8 cellular contexts compared by ENCODE assay signal in genomic region chr14:104689620-104690265, GRCh38. TPM values are rescaled to one million over a fixed set of nuclear protein-coding genes. Genes with fewer than 3 reads are reported as not detected.
DNase-seq lines count a peak whose midpoint lies in the region; ATAC-seq lines count a peak whose summit lies in the region.

No MANE protein-coding gene starts in this region.

- H3K27me3 Mint-ChIP-seq in activated T-cell treated with anti-CD3 and anti-CD28 coated beads, Interleukin-2, amount 50 U/mL, for 4 hours (ENCODE audit: low read depth), result no peaks in the 10 kb centered on the region

- peak overlapping the region; percentile 65 to 97 (median 96) for H3K4me3 ChIP-seq in skin epidermis

- peak; percentile 39 to 47 for ATAC-seq in activated T-cell treated with anti-CD3 and anti-CD28 coated beads, Interleukin-2, amount 50 U/mL, for 4 hours
- ATAC-seq in left ventricle myocardium superior (peak; percentile 13), GM21526 (IDR thresholded peaks at IDR 0.05; ENCODE audit: low FRiP score, unreplicated experiment) (no peak), HG03565 (IDR thresholded peaks at IDR 0.05; ENCODE audit: unreplicated experiment) (no peak)

- no peaks in the 10 kb centered on the region for H3K9me3 Mint-ChIP-seq in activated T-cell treated with anti-CD3 and anti-CD28 coated beads, Interleukin-2, amount 50 U/mL, for 4 hours

- H3K36me3 Mint-ChIP-seq in activated T-cell treated with anti-CD3 and anti-CD28 coated beads, Interleukin-2, amount 50 U/mL, for 4 hours (ENCODE audit: insufficient read depth), result no peaks in the 10 kb centered on the region

- intact Hi-C loops in left ventricle myocardium superior (cut with micrococcal nuclease), result no loop called here

- H3K4me1 Mint-ChIP-seq in activated T-cell treated with anti-CD3 and anti-CD28 coated beads, Interleukin-2, amount 50 U/mL, for 4 hours (ENCODE audit: low read depth), result peaks cover 47% of the 10 kb centered on the region

- peak; percentile 28 for DNase-seq in stimulated activated CD4-positive, alpha-beta T cell treated with anti-CD3 and anti-CD28 coated beads, Interleukin-4, amount 100 ng/mL, for 1 hour
- DNase-seq in stimulated activated CD4-positive, alpha-beta T cell treated with anti-CD3 and anti-CD28 coated beads, Interleukin-2, amount 100 ng/mL, for 48 hours, result no peak
- DNase-seq in activated T-cell treated with anti-CD3 and anti-CD28 coated beads, Interleukin-2, amount 50 U/mL, for 4 hours, result no peak
- DNase-seq in left ventricle myocardium superior (peak; percentile 46), epidermal melanocyte (ENCODE audit: insufficient read length, low spot score) (no peak)

- H3K27ac ChIP-seq in skin epidermis, result peak overlapping the region; percentile 20 to 95 (median 86)

- H3K4me3 Mint-ChIP-seq in activated T-cell treated with anti-CD3 and anti-CD28 coated beads, Interleukin-2, amount 50 U/mL, for 4 hours, result peak overlapping the region; percentile 78

RNA-seq across cellular contexts. Expression of gene INF2, which starts 0.3 kb away (rescaled TPM):
- 10 to 100 TPM; 51.8 to 54.9 (median 54.5) TPM for total RNA-seq in activated T-cell treated with anti-CD3 and anti-CD28 coated beads, Interleukin-2, amount 50 U/mL, for 4 hours
- total RNA-seq in left ventricle myocardium superior, result 30.4 TPM

RNA-seq across cellular contexts. Expression of gene ADSS1, which starts 34.3 kb away (rescaled TPM):
- total RNA-seq in activated T-cell treated with anti-CD3 and anti-CD28 coated beads, Interleukin-2, amount 50 U/mL, for 4 hours, result 1 to 10 TPM in 1 of 3 donors, under 1 TPM in 2; 0.66 to 1.2 (median 0.69) TPM
- total RNA-seq in left ventricle myocardium superior, result 226 TPM

Comparison
In these comparisons a context has a peak if more than half of its experiments do, and no peak if none do; other contexts are left out.
1. DNase-seq: peak in stimulated activated CD4-positive, alpha-beta T cell treated with anti-CD3 and anti-CD28 coated beads, Interleukin-4, amount 100 ng/mL, for 1 hour (single experiment) and left ventricle myocardium superior (single experiment); none in stimulated activated CD4-positive, alpha-beta T cell treated with anti-CD3 and anti-CD28 coated beads, Interleukin-2, amount 100 ng/mL, for 48 hours (0 of 2), activated T-cell treated with anti-CD3 and anti-CD28 coated beads, Interleukin-2, amount 50 U/mL, for 4 hours (single experiment) and epidermal melanocyte (single experiment).
2. ATAC-seq: peak in activated T-cell treated with anti-CD3 and anti-CD28 coated beads, Interleukin-2, amount 50 U/mL, for 4 hours (2 of 2) and left ventricle myocardium superior (single experiment); none in GM21526 (single experiment) and HG03565 (single experiment).
3. RNA of gene ADSS1, which starts 34.3 kb away (total RNA-seq): 226 TPM in left ventricle myocardium superior (single experiment); 0.66 to 1.2 TPM in activated T-cell treated with anti-CD3 and anti-CD28 coated beads, Interleukin-2, amount 50 U/mL, for 4 hours; every median in the first group is over 100 times any median in the second.